Comparison of ENCODE assay signal across 8 cellular contexts in the genomic region with DNA sequence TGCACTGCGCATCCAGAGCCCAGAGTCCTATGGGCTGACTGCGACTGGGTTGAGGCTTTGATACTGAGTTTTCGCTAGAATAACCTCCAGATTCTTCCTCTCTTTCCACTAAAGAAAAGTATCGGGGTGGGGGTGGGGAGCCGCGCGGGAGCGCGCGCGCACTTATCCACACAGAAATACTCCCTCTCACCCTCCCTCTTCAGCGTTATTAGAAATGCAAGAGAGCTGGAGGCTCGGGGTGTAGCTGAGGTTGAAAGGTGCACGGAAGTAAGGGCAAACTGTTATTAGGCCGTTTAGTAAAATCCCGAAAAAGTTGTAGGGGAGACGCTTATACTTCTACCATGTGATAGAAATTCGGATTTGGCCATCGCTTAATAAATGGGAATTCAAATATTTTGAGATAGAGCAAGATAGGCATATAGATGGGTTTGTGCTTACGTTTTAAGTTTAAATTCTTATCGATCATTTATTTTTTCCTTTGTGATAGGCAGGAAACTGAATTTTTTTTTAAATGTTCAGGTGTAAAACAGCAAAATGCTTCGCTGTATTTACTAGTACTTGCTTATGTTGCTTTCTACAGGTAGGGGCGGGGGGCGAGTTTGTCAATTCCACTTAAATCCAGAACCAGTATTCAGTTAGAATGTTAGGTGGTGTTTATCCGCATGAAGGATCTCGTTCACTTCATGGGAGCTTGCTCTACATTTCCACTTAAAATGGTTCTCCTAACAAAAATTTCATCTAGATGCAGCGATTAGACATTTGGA. TPM values are rescaled to one million over a fixed set of nuclear protein-coding genes. Genes with fewer than 3 reads are reported as not detected.
DNase-seq lines count a peak whose midpoint lies in the region; ATAC-seq, FAIRE-seq and TF ChIP-seq lines count a peak whose summit lies in the region.

No MANE protein-coding gene starts in this region.

- peaks cover 17 to 23% of the 10 kb centered on the region in 2 donors for H3K4me1 ChIP-seq in mucosa of rectum (ENCODE audit: control insufficient read depth in 2 of 2, insufficient read depth in 2 of 2, low read length in 2 of 2)

- no peaks in the 10 kb centered on the region for H3K27me3 ChIP-seq in mucosa of rectum (ENCODE audit: control insufficient read depth in 2 of 2, insufficient read depth in 2 of 2, low read length in 2 of 2)

- H3K9ac ChIP-seq in mucosa of rectum (ENCODE audit: low read depth in 1 of 2, low read length in 2 of 2) = peak overlapping the region; percentile 95 to 98

- H3K4me3 ChIP-seq in mucosa of rectum (ENCODE audit: low read length in 2 of 2) = peak overlapping the region; percentile 79 to 91

- peak; percentile 31 for ATAC-seq in esophagus mucosa
- ATAC-seq in HG02884 (IDR thresholded peaks at IDR 0.05; ENCODE audit: unreplicated experiment) = no peak
- no peak for ATAC-seq in HG03571 (IDR thresholded peaks at IDR 0.05; ENCODE audit: unreplicated experiment)

- H3K9me3 ChIP-seq in mucosa of rectum (ENCODE audit: control insufficient read depth in 2 of 2, low read length in 2 of 2) = no peaks in the 10 kb centered on the region

- H3K27ac ChIP-seq in VCaP (peak overlapping the region; percentile 98), mucosa of rectum (ENCODE audit: low read depth in 2 of 2, low read length in 2 of 2) (peak overlapping the region; percentile 94 to 97)

- FAIRE-seq in GM12891 (lab: Jason Lieb, UNC) = peak; percentile 16

- H3K36me3 ChIP-seq in mucosa of rectum (ENCODE audit: control insufficient read depth in 2 of 2, insufficient read depth in 2 of 2, low read length in 2 of 2) = no peaks in the 10 kb centered on the region

- peak; percentile 22 for DNase-seq in AG08396 (ENCODE audit: low spot score)
- DNase-seq in GM12891 (ENCODE audit: insufficient read length, low spot score) = no peak
- peak; percentile 77 for DNase-seq in NCI-H1092 treated with DMSO at 0.1 percent for 48 hours (lab: John Stamatoyannopoulos, UW)

- no peak for TF ChIP-seq CTCF in VCaP (conservative IDR thresholded peaks at IDR 0.05)

- TF ChIP-seq POLR2A in GM12891 (IDR thresholded peaks at IDR 0.05; ENCODE audit: low read depth, low read length) = no peak

TF ChIP-seq in GM12891, 5 proteins besides CTCF, POLR2A, EP300 and RAD21:
- TF ChIP-seq PAX5 (IDR thresholded peaks at IDR 0.05; ENCODE audit: insufficient read depth, low read length, severe bottlenecking) (no peak), POU2F2 (IDR thresholded peaks at IDR 0.05; ENCODE audit: low read depth, low read length) (no peak), SPI1 (IDR thresholded peaks at IDR 0.05; ENCODE audit: low read depth, low read length) (no peak), TAF1 (IDR thresholded peaks at IDR 0.05; ENCODE audit: low read depth, low read length) (no peak), POLR2AphosphoS5 (IDR thresholded peaks at IDR 0.05; ENCODE audit: low read depth, low read length) (no peak)

RNA-seq across cellular contexts. Expression of gene ARHGAP5, which starts 1.1 kb away (rescaled TPM):
- polyA plus RNA-seq in GM12891 (2012; ENCODE audit: low read depth, missing spikeins) = 1.6 TPM
- 111 TPM for total RNA-seq in esophagus mucosa
